In genomic region chr4:26061248-26061986, GRCh38 we compare ENCODE assay signal across 8 cellular contexts.
A peak's percentile ranks its signal among the peaks of the same experiment; 100 is the strongest.
DNase-seq lines count a peak whose midpoint lies in the region; ATAC-seq and TF ChIP-seq lines count a peak whose summit lies in the region.

No MANE protein-coding gene starts in this region.

- H3K27ac Mint-ChIP-seq in brain (no peak overlapping the region), memory B cell (no peak overlapping the region)

- peaks cover 26% of the 10 kb centered on the region for H3K4me1 Mint-ChIP-seq in brain
- peaks cover 4% of the 10 kb centered on the region for H3K4me1 Mint-ChIP-seq in memory B cell

- no peak overlapping the region for H3K4me3 Mint-ChIP-seq in brain
- H3K4me3 Mint-ChIP-seq in memory B cell = no peak overlapping the region

- H3K27me3 Mint-ChIP-seq in brain (no peaks in the 10 kb centered on the region), memory B cell (peaks cover 1% of the 10 kb centered on the region)

- peak; percentile 26 to 61 for TF ChIP-seq CTCF in brain (conservative IDR thresholded peaks at IDR 0.05)

- peaks cover 0 to 19% (median 3%) of the 10 kb centered on the region in 5 experiments for H3K9me3 Mint-ChIP-seq in brain
- H3K9me3 Mint-ChIP-seq in memory B cell = no peaks in the 10 kb centered on the region

- ATAC-seq in GM21447 (IDR thresholded peaks at IDR 0.05; ENCODE audit: unreplicated experiment) (peak; percentile 66), memory B cell (ENCODE audit: low read depth) (peak; percentile 69)

- H3K36me3 Mint-ChIP-seq in brain = no peaks in the 10 kb centered on the region
- H3K36me3 Mint-ChIP-seq in memory B cell = no peaks in the 10 kb centered on the region

- peak; percentile 71 for DNase-seq in DMS53 (lab: John Stamatoyannopoulos, UW)
- DNase-seq in NCI-H526 treated with DMSO at 0.1 percent for 48 hours (lab: John Stamatoyannopoulos, UW) = peak; percentile 3
- DNase-seq in memory B cell (ENCODE audit: low spot score in 2 of 2) = no peak
- DNase-seq in inferior parietal cortex (ENCODE audit: extremely low spot score) = no peak
- no peak for DNase-seq in midbrain (lab: John Stamatoyannopoulos, UW)
- DNase-seq in NCI-H748 treated with DMSO at 0.1 percent for 48 hours (lab: John Stamatoyannopoulos, UW) = no peak

Comparison
In these comparisons a context has a peak if more than half of its experiments do, and no peak if none do; other contexts are left out.
1. DNase-seq: peak in DMS53 (single experiment) and NCI-H526 treated with DMSO at 0.1 percent for 48 hours (single experiment); none in memory B cell (0 of 2), inferior parietal cortex (single experiment), midbrain (single experiment) and NCI-H748 treated with DMSO at 0.1 percent for 48 hours (single experiment).